ENCODE assay signal across 11 cellular contexts in the genomic region with DNA sequence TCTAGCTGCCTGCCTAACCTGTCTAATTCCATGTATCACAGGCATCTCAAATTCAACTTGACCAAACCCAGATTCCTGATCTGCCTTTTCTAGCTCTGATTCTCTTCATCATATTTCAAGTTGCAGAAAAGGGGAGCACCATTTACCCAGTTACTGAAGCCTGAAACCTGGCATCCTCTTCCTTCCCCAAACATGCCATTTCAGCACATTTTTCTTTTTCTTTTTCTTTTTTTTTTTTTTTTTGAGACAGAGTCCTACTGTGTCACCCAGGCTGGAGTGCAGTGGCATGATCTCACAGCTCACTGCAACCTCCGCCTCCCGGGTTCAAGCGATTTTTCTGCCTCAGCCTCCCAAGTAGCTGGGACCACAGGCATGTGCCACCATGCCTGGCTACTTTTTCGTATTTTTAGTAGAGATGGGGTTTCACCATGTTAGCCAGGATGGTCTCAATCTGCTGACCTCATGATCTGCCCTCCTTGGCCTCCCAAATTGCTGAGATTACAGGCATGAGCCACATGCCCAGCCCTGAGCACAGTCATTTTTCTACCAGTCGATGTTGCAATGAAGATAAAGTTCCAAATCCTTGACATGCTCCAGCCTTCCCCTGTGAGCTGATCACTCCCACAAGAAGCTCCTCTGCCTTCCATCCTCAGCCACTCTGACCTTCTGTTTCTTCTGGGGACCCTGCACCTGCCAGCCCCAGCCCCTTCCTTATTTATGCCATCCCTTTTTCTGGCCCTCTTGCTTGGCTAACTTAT. TPM values are rescaled to one million over a fixed set of nuclear protein-coding genes. Genes with fewer than 3 reads are reported as not detected.
DNase-seq lines count a peak whose midpoint lies in the region; ATAC-seq and TF ChIP-seq lines count a peak whose summit lies in the region.
"Had no signal": no experiment of that assay in that cellular context is flagged by ENCODE, and none has a peak within 500 bp of the region (broad histone marks: within the 10 kb centered on the region; RNA-seq: fewer than 3 reads in every experiment).

No MANE protein-coding gene starts in this region.

- H3K27me3 Mint-ChIP-seq in stimulated activated naive CD8-positive, alpha-beta T cell treated with anti-CD3 and anti-CD28 coated beads, Interleukin-15, Interleukin-2, amounts not matched to agents 100 ng/mL and 50 ng/mL, for 24 hours: no peaks in the 10 kb centered on the region
- peaks cover 6% of the 10 kb centered on the region for H3K27me3 Mint-ChIP-seq in GM23338 (ENCODE audit: insufficient read depth, low read depth, poor library complexity)

- H4K20me1 ChIP-seq in GM23338 (replicated peaks; ENCODE audit: insufficient read depth): no peaks in the 10 kb centered on the region

- no peaks in the 10 kb centered on the region for H3K79me2 ChIP-seq in GM23338 (replicated peaks; ENCODE audit: insufficient read depth)
- H3K79me2 ChIP-seq: parathyroid adenoma had no signal

- peak overlapping the region; percentile 79 for H3K27ac Mint-ChIP-seq in stimulated activated naive CD8-positive, alpha-beta T cell treated with anti-CD3 and anti-CD28 coated beads, Interleukin-15, Interleukin-2, amounts not matched to agents 100 ng/mL and 50 ng/mL, for 24 hours
- H3K27ac Mint-ChIP-seq in GM23338: no peak overlapping the region
- H3K27ac Mint-ChIP-seq: HFFc6 had no signal

- intact Hi-C loops in gastrocnemius medialis (cut with DNase I; ENCODE audit: low total_unique reads): loop anchor here (10.0 kb wide), 1 partner anchor 64 kb away; no protein-coding TSS in a partner anchor

- no peak for TF ChIP-seq POLR2A in gastrocnemius medialis (IDR thresholded peaks at IDR 0.05)

- no peaks in the 10 kb centered on the region for H3K9me3 Mint-ChIP-seq in stimulated activated naive CD8-positive, alpha-beta T cell treated with anti-CD3 and anti-CD28 coated beads, Interleukin-15, Interleukin-2, amounts not matched to agents 100 ng/mL and 50 ng/mL, for 24 hours
- no peaks in the 10 kb centered on the region for H3K9me3 Mint-ChIP-seq in GM23338
- H3K9me3 Mint-ChIP-seq: HFFc6 had no signal

- no peaks in the 10 kb centered on the region for H3K9me3 ChIP-seq in gastrocnemius medialis

- in situ Hi-C loops in gastrocnemius medialis (cut with MboI; ENCODE audit: low sequenced_read_pairs in 4 of 4): no loop called here

- H3K4me3 Mint-ChIP-seq in stimulated activated naive CD8-positive, alpha-beta T cell treated with anti-CD3 and anti-CD28 coated beads, Interleukin-15, Interleukin-2, amounts not matched to agents 100 ng/mL and 50 ng/mL, for 24 hours: no peak overlapping the region
- no peak overlapping the region for H3K4me3 Mint-ChIP-seq in GM23338
- H3K4me3 Mint-ChIP-seq: HFFc6 had no signal

- ATAC-seq in stimulated activated naive CD8-positive, alpha-beta T cell treated with anti-CD3 and anti-CD28 coated beads, Interleukin-15, Interleukin-2, amounts not matched to agents 100 U/mL and 50 U/mL, for 24 hours: no peak
- ATAC-seq in GM23338 (no peak), gastrocnemius medialis (no peak)

- no peak overlapping the region for H3K27ac ChIP-seq in GM23338 (ENCODE audit: low read depth)
- peak overlapping the region in 1 of 4 donors; percentile 36 for H3K27ac ChIP-seq in gastrocnemius medialis
- H3K27ac ChIP-seq: parathyroid adenoma had no signal

- H3K36me3 Mint-ChIP-seq in stimulated activated naive CD8-positive, alpha-beta T cell treated with anti-CD3 and anti-CD28 coated beads, Interleukin-15, Interleukin-2, amounts not matched to agents 100 ng/mL and 50 ng/mL, for 24 hours (ENCODE audit: low read depth): no peaks in the 10 kb centered on the region
- H3K36me3 Mint-ChIP-seq in GM23338 (ENCODE audit: low read depth): peaks cover 42% of the 10 kb centered on the region

- H3F3A ChIP-seq in GM23338 (replicated peaks; ENCODE audit: low read depth): 0 out of 2 replicates have a peak, but pooled peaks cover 5% of the 10 kb centered on the region

- H3K4me3 ChIP-seq in fibroblast of the aortic adventitia (ENCODE audit: low read depth, low read length) (no peak overlapping the region), GM23338 (no peak overlapping the region), gastrocnemius medialis (no peak overlapping the region)

- peaks cover 14% of the 10 kb centered on the region for H3K4me1 Mint-ChIP-seq in stimulated activated naive CD8-positive, alpha-beta T cell treated with anti-CD3 and anti-CD28 coated beads, Interleukin-15, Interleukin-2, amounts not matched to agents 100 ng/mL and 50 ng/mL, for 24 hours (ENCODE audit: low read depth)
- H3K4me1 Mint-ChIP-seq in GM23338: peaks cover 25% of the 10 kb centered on the region

- H3K4me1 ChIP-seq in GM23338 (ENCODE audit: insufficient read depth) (peaks cover 18% of the 10 kb centered on the region), gastrocnemius medialis (no peaks in the 10 kb centered on the region)
- H3K4me1 ChIP-seq: parathyroid adenoma had no signal

- DNase-seq in stimulated activated naive CD8-positive, alpha-beta T cell treated with anti-CD3 and anti-CD28 coated beads, Interleukin-15, Interleukin-2, amounts not matched to agents 100 U/mL and 50 U/mL, for 24 hours: no peak
- DNase-seq in NCI-H226 (peak; percentile 27), fibroblast of the aortic adventitia (ENCODE audit: low read depth) (peak; percentile 54), GM23338 (ENCODE audit: low spot score) (no peak), gastrocnemius medialis (no peak), NCI-H2107 (lab: John Stamatoyannopoulos, UW) (no peak), cerebellar cortex (ENCODE audit: low spot score) (no peak)
- DNase-seq: effector memory CD4-positive, alpha-beta T cell; HFFc6 had no signal

- TF ChIP-seq CTCF in fibroblast of the aortic adventitia (IDR thresholded peaks at IDR 0.05; ENCODE audit: insufficient read depth, low read length) (no peak), GM23338 (conservative IDR thresholded peaks at IDR 0.05; ENCODE audit: low read depth in 2 of 2) (no peak), gastrocnemius medialis (IDR thresholded peaks at IDR 0.05 in 4 of 5, conservative IDR thresholded peaks at IDR 0.05 in 1 of 5) (no peak)

- H3K4me2 ChIP-seq in GM23338: no peak overlapping the region

- no peaks in the 10 kb centered on the region for H3K27me3 ChIP-seq in GM23338 (ENCODE audit: insufficient read depth)
- no peaks in the 10 kb centered on the region for H3K27me3 ChIP-seq in gastrocnemius medialis

- H3K36me3 ChIP-seq in GM23338 (ENCODE audit: insufficient read depth) (0 out of 2 replicates have a peak, but pooled peaks cover 7% of the 10 kb centered on the region), gastrocnemius medialis (no peaks in the 10 kb centered on the region)

- no peak overlapping the region for H2AFZ ChIP-seq in GM23338
- H2AFZ ChIP-seq: parathyroid adenoma had no signal

- no peaks in the 10 kb centered on the region for H3K9me2 ChIP-seq in GM23338 (ENCODE audit: insufficient read depth)

TF ChIP-seq in GM23338, 12 proteins besides CTCF, POLR2A, EP300 and RAD21 (continues in another document):
- TF ChIP-seq EZH2phosphoT487 (IDR thresholded peaks at IDR 0.05; ENCODE audit: unreplicated experiment) (no peak), ZNF331 (CRISPR knock-in tag; IDR thresholded peaks at IDR 0.05; ENCODE audit: low read depth) (no peak), NANOG (IDR thresholded peaks at IDR 0.05; ENCODE audit: borderline replicate concordance) (no peak), EZH2 (IDR thresholded peaks at IDR 0.05; ENCODE audit: low read depth, unreplicated experiment) (no peak), JUNB (IDR thresholded peaks at IDR 0.05; ENCODE audit: unreplicated experiment) (no peak)

RNA-seq across cellular contexts. Expression of gene ACER2, which starts 32.2 kb away (rescaled TPM):
- total RNA-seq in fibroblast of the aortic adventitia (ENCODE audit: low replicate concordance): 1.3 and 2.4 TPM in 2 replicates
- total RNA-seq in GM23338 (2014; rRNA removed; shearing (Covaris generic)): 11.6 and 14.6 TPM in 2 replicates
- polyA plus RNA-seq in GM23338 (2016; fragmentation: Nextera tagmentation; extraction: Ambion mirVana): 0.87 and 1.3 TPM in 2 replicates
- 1 to 10 TPM; 1.7 to 4.8 (median 2.4) TPM for total RNA-seq in gastrocnemius medialis

Comparison
In these comparisons a context has a peak if more than half of its experiments do, and no peak if none do; other contexts are left out.
1. DNase-seq: peak in NCI-H226 (single experiment) and fibroblast of the aortic adventitia (single experiment); none in stimulated activated naive CD8-positive, alpha-beta T cell treated with anti-CD3 and anti-CD28 coated beads, Interleukin-15, Interleukin-2, amounts not matched to agents 100 U/mL and 50 U/mL, for 24 hours (single experiment), GM23338 (single experiment), gastrocnemius medialis (0 of 2), NCI-H2107 (single experiment) and cerebellar cortex (single experiment).